ENCODE assay signal across 28 cellular contexts in genomic region chr12:26250801-26251200, GRCh38. TPM values are rescaled to one million over a fixed set of nuclear protein-coding genes. Genes with fewer than 3 reads are reported as not detected.
"Had no signal": no experiment of that assay in that cellular context is flagged by ENCODE, and none has a peak within 500 bp of the region (broad histone marks: within the 10 kb centered on the region; RNA-seq: fewer than 3 reads in every experiment).

No MANE protein-coding gene starts in this region.

- H3K27ac Mint-ChIP-seq: activated CD4-positive, alpha-beta memory T cell treated with anti-CD3 and anti-CD28 coated beads, Interleukin-2, amount 10 ng/mL, durations not matched to agents 7 days and 5 days; activated CD4-positive, alpha-beta T cell treated with anti-CD3 and anti-CD28 coated beads for 36 hours; activated naive CD8-positive, alpha-beta T cell treated with anti-CD3 and anti-CD28 coated beads, Interleukin-2, amount 10 ng/mL, durations not matched to agents 7 days and 5 days; T-cell had no signal

- H3K36me3 Mint-ChIP-seq: activated naive CD8-positive, alpha-beta T cell treated with anti-CD3 and anti-CD28 coated beads, Interleukin-2, amount 10 ng/mL, durations not matched to agents 7 days and 5 days; T-cell had no signal

- DNase-seq: activated CD4-positive, alpha-beta memory T cell treated with anti-CD3 and anti-CD28 coated beads, Interleukin-2, amount 10 ng/mL, durations not matched to agents 7 days and 5 days; activated CD4-positive, alpha-beta T cell treated with anti-CD3 and anti-CD28 coated beads for 36 hours; activated CD4-positive, alpha-beta T cell treated with anti-CD3 and anti-CD28 coated beads, Interleukin-2, amount 50 U/mL, for 1 hour; activated CD4-positive, CD25-positive, alpha-beta regulatory T cell; activated CD8-positive, alpha-beta memory T cell treated with anti-CD3 and anti-CD28 coated beads, Interleukin-2, amount 50 U/mL, for 4 hours; activated naive CD4-positive, alpha-beta T cell treated with anti-CD3 and anti-CD28 coated beads, Interleukin-2, amount 50 U/mL, for 16 hours; activated naive CD8-positive, alpha-beta T cell treated with anti-CD3 and anti-CD28 coated beads, Interleukin-2, amount 10 ng/mL, durations not matched to agents 7 days and 5 days; anterior cingulate cortex; NCI-H1417; NCI-H1930; NCI-H2171; NCI-H345; NCI-H510A; NCI-H526 treated with DMSO at 0.1 percent for 48 hours; NCI-H82; RPMI8226; T-cell; T-helper 2 cell; T1000 had no signal

- H3K4me1 Mint-ChIP-seq: activated CD4-positive, alpha-beta memory T cell treated with anti-CD3 and anti-CD28 coated beads, Interleukin-2, amount 10 ng/mL, durations not matched to agents 7 days and 5 days; activated CD4-positive, alpha-beta T cell treated with anti-CD3 and anti-CD28 coated beads for 36 hours; activated naive CD8-positive, alpha-beta T cell treated with anti-CD3 and anti-CD28 coated beads, Interleukin-2, amount 10 ng/mL, durations not matched to agents 7 days and 5 days; central memory CD8-positive, alpha-beta T cell; T-cell had no signal

- H3K27ac ChIP-seq: SK-N-MC, VCaP had no signal

- FAIRE-seq: bronchial epithelial cell, TTC549 had no signal

- H3K27me3 ChIP-seq: adrenal gland had no signal

- H3K36me3 ChIP-seq: adrenal gland had no signal

- H3K4me1 ChIP-seq: adrenal gland had no signal

- H3K9me3 ChIP-seq: adrenal gland had no signal

- H3K27me3 Mint-ChIP-seq: T-cell had no signal

- H3K9me3 Mint-ChIP-seq: activated CD4-positive, alpha-beta memory T cell treated with anti-CD3 and anti-CD28 coated beads, Interleukin-2, amount 10 ng/mL, durations not matched to agents 7 days and 5 days had no signal

- H3K4me3 ChIP-seq: adrenal gland, SK-N-MC had no signal

- ATAC-seq: activated CD4-positive, alpha-beta T cell treated with anti-CD3 and anti-CD28 coated beads for 36 hours; Panc1; T-cell had no signal

- H3K4me3 Mint-ChIP-seq: activated CD4-positive, alpha-beta memory T cell treated with anti-CD3 and anti-CD28 coated beads, Interleukin-2, amount 10 ng/mL, durations not matched to agents 7 days and 5 days; activated CD4-positive, alpha-beta T cell treated with anti-CD3 and anti-CD28 coated beads for 36 hours; activated naive CD8-positive, alpha-beta T cell treated with anti-CD3 and anti-CD28 coated beads, Interleukin-2, amount 10 ng/mL, durations not matched to agents 7 days and 5 days; central memory CD8-positive, alpha-beta T cell; T-cell had no signal

RNA-seq across cellular contexts. Expression of gene SSPN, which starts 55.4 kb away (rescaled TPM):
- total RNA-seq: activated CD4-positive, alpha-beta memory T cell treated with anti-CD3 and anti-CD28 coated beads, Interleukin-2, amount 10 ng/mL, durations not matched to agents 7 days and 5 days; activated CD4-positive, alpha-beta T cell treated with anti-CD3 and anti-CD28 coated beads for 36 hours; activated CD8-positive, alpha-beta memory T cell treated with anti-CD3 and anti-CD28 coated beads for 36 hours; activated naive CD8-positive, alpha-beta T cell treated with anti-CD3 and anti-CD28 coated beads, Interleukin-2, amount 10 ng/mL, durations not matched to agents 7 days and 5 days; OCI-LY7 had no signal
